ENCODE assay signal across 17 cellular contexts in the genomic region with DNA sequence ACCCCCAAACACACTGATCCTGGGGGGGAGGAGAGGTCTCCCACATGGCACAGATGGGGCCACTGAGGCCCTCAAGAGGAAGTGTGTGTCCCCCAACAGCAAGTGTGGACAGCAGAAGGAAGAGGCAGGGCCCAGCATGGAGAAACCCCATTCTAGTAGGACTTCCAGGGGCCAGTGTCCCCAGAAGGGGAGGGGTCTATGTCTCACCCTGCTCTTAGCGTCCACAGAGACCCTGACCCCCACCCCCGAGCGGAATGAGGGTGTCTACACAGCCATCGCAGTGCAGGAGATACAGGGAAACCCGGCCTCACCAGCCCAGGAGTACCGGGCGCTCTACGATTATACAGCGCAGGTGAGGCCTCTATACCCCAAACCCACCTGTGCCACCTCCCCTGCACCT. TPM values are rescaled to one million over a fixed set of nuclear protein-coding genes. Genes with fewer than 3 reads are reported as not detected.
DNase-seq lines count a peak whose midpoint lies in the region; ATAC-seq and TF ChIP-seq lines count a peak whose summit lies in the region.
"Had no signal": no experiment of that assay in that cellular context is flagged by ENCODE, and none has a peak within 500 bp of the region (broad histone marks: within the 10 kb centered on the region; RNA-seq: fewer than 3 reads in every experiment).

No MANE protein-coding gene starts in this region.

- no peak overlapping the region for H3K27ac ChIP-seq in IMR-90 (ENCODE audit: insufficient read depth, low read length)
- H3K27ac ChIP-seq: esophagus squamous epithelium, vagina had no signal

- peak overlapping the region; percentile 28 for H3K27ac Mint-ChIP-seq in activated naive CD4-positive, alpha-beta T cell treated with anti-CD3 and anti-CD28 coated beads, Interleukin-2, amount 10 ng/mL, durations not matched to agents 7 days and 5 days
- H3K27ac Mint-ChIP-seq in immature natural killer cell = peak overlapping the region in 4 of 6 donors; percentile 28 to 76 (median 58)
- peak overlapping the region; percentile 94 for H3K27ac Mint-ChIP-seq in stimulated activated effector memory CD8-positive, alpha-beta T cell treated with anti-CD3 and anti-CD28 coated beads, Interleukin-12 subunit alpha, Interleukin-12 subunit beta, amount 100 ng/mL, for 72 hours
- no peak overlapping the region for H3K27ac Mint-ChIP-seq in activated CD4-positive, alpha-beta T cell treated with anti-CD3 and anti-CD28 coated beads for 36 hours

- peaks cover 10% of the 10 kb centered on the region for H3K27me3 Mint-ChIP-seq in activated naive CD4-positive, alpha-beta T cell treated with anti-CD3 and anti-CD28 coated beads, Interleukin-2, amount 10 ng/mL, durations not matched to agents 7 days and 5 days
- peaks cover 7 to 46% (median 22%) of the 10 kb centered on the region in 3 donors for H3K27me3 Mint-ChIP-seq in immature natural killer cell (ENCODE audit: low read depth in 3 of 3)
- no peaks in the 10 kb centered on the region for H3K27me3 Mint-ChIP-seq in activated CD4-positive, alpha-beta T cell treated with anti-CD3 and anti-CD28 coated beads for 36 hours
- H3K27me3 Mint-ChIP-seq: activated CD4-positive, alpha-beta T cell treated with anti-CD3 and anti-CD28 coated beads, Interleukin-2, amount 10 ng/mL, durations not matched to agents 7 days and 5 days had no signal

- no peak overlapping the region for H2AK5ac ChIP-seq in IMR-90 (ENCODE audit: low read depth, low read length)

- H3K9me3 ChIP-seq in IMR-90 (ENCODE audit: control insufficient read depth, insufficient read depth, low read length) = no peaks in the 10 kb centered on the region
- H3K9me3 ChIP-seq: esophagus squamous epithelium, vagina had no signal

- BruUV-seq in IMR-90 (replicated peaks; lab: Mats Ljungman, UMichigan) = no TSS peak

- H3K36me3 Mint-ChIP-seq in activated naive CD4-positive, alpha-beta T cell treated with anti-CD3 and anti-CD28 coated beads, Interleukin-2, amount 10 ng/mL, durations not matched to agents 7 days and 5 days = peaks cover 80% of the 10 kb centered on the region
- H3K36me3 Mint-ChIP-seq in immature natural killer cell = peaks cover under 1 to 13% (median 1%) of the 10 kb centered on the region in 3 donors
- peaks cover 80% of the 10 kb centered on the region for H3K36me3 Mint-ChIP-seq in stimulated activated effector memory CD8-positive, alpha-beta T cell treated with anti-CD3 and anti-CD28 coated beads, Interleukin-12 subunit alpha, Interleukin-12 subunit beta, amount 100 ng/mL, for 72 hours
- H3K36me3 Mint-ChIP-seq in activated CD4-positive, alpha-beta T cell treated with anti-CD3 and anti-CD28 coated beads for 36 hours (ENCODE audit: low read depth) = peaks cover 53% of the 10 kb centered on the region

- no peak for ATAC-seq in IMR-90 (ENCODE audit: low read depth)
- ATAC-seq in stimulated activated effector memory CD8-positive, alpha-beta T cell treated with anti-CD3 and anti-CD28 coated beads, Interleukin-12 subunit alpha, Interleukin-12 subunit beta, amount 100 ng/mL, for 72 hours = no peak
- ATAC-seq in activated CD4-positive, alpha-beta T cell treated with anti-CD3 and anti-CD28 coated beads for 36 hours = no peak

- no peak overlapping the region for H2BK120ac ChIP-seq in IMR-90 (ENCODE audit: low read depth, low read length)

- H3K9me3 Mint-ChIP-seq in activated naive CD4-positive, alpha-beta T cell treated with anti-CD3 and anti-CD28 coated beads, Interleukin-2, amount 10 ng/mL, durations not matched to agents 7 days and 5 days = peaks cover 29% of the 10 kb centered on the region
- H3K9me3 Mint-ChIP-seq in immature natural killer cell = peaks cover 0 to 7% (median under 1%) of the 10 kb centered on the region in 6 donors
- H3K9me3 Mint-ChIP-seq in stimulated activated effector memory CD8-positive, alpha-beta T cell treated with anti-CD3 and anti-CD28 coated beads, Interleukin-12 subunit alpha, Interleukin-12 subunit beta, amount 100 ng/mL, for 72 hours = no peaks in the 10 kb centered on the region
- no peaks in the 10 kb centered on the region for H3K9me3 Mint-ChIP-seq in activated CD4-positive, alpha-beta T cell treated with anti-CD3 and anti-CD28 coated beads for 36 hours (ENCODE audit: low read depth)

- H2BK5ac ChIP-seq in IMR-90 (ENCODE audit: low read depth, low read length, poor library complexity, severe bottlenecking) = no peak overlapping the region

- in situ Hi-C loops in IMR-90 (cut with MboI; ENCODE audit: low sequenced_read_pairs) = no loop called here
- in situ Hi-C loops in GM13976 (cut with MboI; ENCODE audit: low sequenced_read_pairs, unreplicated experiment) = no loop called here

- 0 out of 2 replicates have a peak, but pooled peaks cover 2% of the 10 kb centered on the region for H3K4me1 ChIP-seq in IMR-90 (ENCODE audit: control insufficient read depth, insufficient read depth, low read length)

- H3K18ac ChIP-seq in IMR-90 (ENCODE audit: low read depth, low read length) = no peak overlapping the region

- H2BK15ac ChIP-seq in IMR-90 (ENCODE audit: low read depth, low read length) = no peak overlapping the region

- no peak overlapping the region for H3K4me2 ChIP-seq in IMR-90 (ENCODE audit: low read depth, low read length)
- H3K4me2 ChIP-seq: smooth muscle cell had no signal

- H3K56ac ChIP-seq in IMR-90 (ENCODE audit: extremely low read depth, insufficient read depth, low read length) = no peak overlapping the region

- intact Hi-C loops in IMR-90 (cut with micrococcal nuclease) = no loop called here
- intact Hi-C loops in activated CD4-positive, alpha-beta T cell treated with anti-CD3 and anti-CD28 coated beads for 36 hours (cut with DNase I, micrococcal nuclease) = no loop called here

- DNase-seq in activated naive CD4-positive, alpha-beta T cell treated with anti-CD3 and anti-CD28 coated beads, Interleukin-2, amount 10 ng/mL, durations not matched to agents 7 days and 5 days = no peak
- no peak for DNase-seq in activated naive CD4-positive, alpha-beta T cell treated with Interleukin-2 at 50 U/mL for 16 hours
- no peak for DNase-seq in IMR-90
- no peak for DNase-seq in immature natural killer cell
- no peak for DNase-seq in stimulated activated effector memory CD8-positive, alpha-beta T cell treated with anti-CD3 and anti-CD28 coated beads, Interleukin-12 subunit alpha, Interleukin-12 subunit beta, amount 100 ng/mL, for 72 hours (ENCODE audit: low spot score in 2 of 2)
- no peak for DNase-seq in activated CD4-positive, alpha-beta T cell treated with anti-CD3 and anti-CD28 coated beads for 36 hours
- DNase-seq in iPS-NIHi7 (ENCODE audit: extremely low spot score) = no peak
- no peak for DNase-seq in GM13976 (ENCODE audit: low spot score)
- DNase-seq: activated CD4-positive, alpha-beta T cell treated with anti-CD3 and anti-CD28 coated beads, Interleukin-2, amount 10 ng/mL, durations not matched to agents 7 days and 5 days; COR-L47; esophagus squamous epithelium; NCI-H1092; NCI-H2107; NCI-H524 treated with DMSO at 0.1 percent for 48 hours had no signal

- CTCF ChIA-PET in activated naive CD4-positive, alpha-beta T cell treated with anti-CD3 and anti-CD28 coated beads, Interleukin-2, amount 10 ng/mL, durations not matched to agents 7 days and 5 days (lab: Charles Lee) = interaction anchor here (6.9 kb wide), 1 partner anchor 60 kb away, joined by 82 read pairs; no protein-coding TSS in a partner anchor
- CTCF ChIA-PET in IMR-90 (lab: Yijun Ruan, JAX) = interaction anchor here (1.0 to 1.2 kb wide), 4 partner anchors 15 to 508 kb away, joined by 3 to 6 read pairs (median 4); no protein-coding TSS in a partner anchor
- CTCF ChIA-PET in activated CD4-positive, alpha-beta T cell treated with anti-CD3 and anti-CD28 coated beads for 36 hours (lab: Charles Lee) = interaction anchor here (0.6 to 6.7 kb wide), 19 partner anchors 10 to 1198 kb away, joined by 3 to 44 read pairs (median 3); no protein-coding TSS in a partner anchor

- no CpG with 5 or more reads among the region's 9 CpGs for WGBS in IMR-90 (ENCODE audit: extremely low coverage in 2 of 2, insufficient read length in 1 of 2), 2 experiments

- no peak overlapping the region for H4K91ac ChIP-seq in IMR-90 (ENCODE audit: insufficient read depth, low read depth, low read length)

- no peak overlapping the region for H3K14ac ChIP-seq in IMR-90 (replicated peaks; ENCODE audit: low read depth, low read length)

- no peak for TF ChIP-seq POLR2A in IMR-90 (IDR thresholded peaks at IDR 0.05; ENCODE audit: low read depth, low read length)

- H4K5ac ChIP-seq in IMR-90 (ENCODE audit: low read depth, low read length) = no peak overlapping the region

- peaks cover 3% of the 10 kb centered on the region for H3K4me1 Mint-ChIP-seq in activated naive CD4-positive, alpha-beta T cell treated with anti-CD3 and anti-CD28 coated beads, Interleukin-2, amount 10 ng/mL, durations not matched to agents 7 days and 5 days
- peaks cover 7 to 8% of the 10 kb centered on the region in 2 donors for H3K4me1 Mint-ChIP-seq in immature natural killer cell
- H3K4me1 Mint-ChIP-seq in stimulated activated effector memory CD8-positive, alpha-beta T cell treated with anti-CD3 and anti-CD28 coated beads, Interleukin-12 subunit alpha, Interleukin-12 subunit beta, amount 100 ng/mL, for 72 hours = peaks cover 32% of the 10 kb centered on the region
- no peaks in the 10 kb centered on the region for H3K4me1 Mint-ChIP-seq in activated CD4-positive, alpha-beta T cell treated with anti-CD3 and anti-CD28 coated beads for 36 hours

- no peak overlapping the region for H2BK20ac ChIP-seq in IMR-90 (ENCODE audit: low read depth, low read length)

- H3K9me1 ChIP-seq in IMR-90 (ENCODE audit: insufficient read depth, low read length) = peaks cover 8% of the 10 kb centered on the region

- dilution Hi-C loops in IMR-90 (cut with HindIII; ENCODE audit: low sequenced_read_pairs, unreplicated experiment) = no loop called here

- TF ChIP-seq CTCF in IMR-90 (conservative IDR thresholded peaks at IDR 0.05; ENCODE audit: low read depth, low read length) = no peak
- no peak for TF ChIP-seq CTCF in GM13976 (IDR thresholded peaks at IDR 0.05; ENCODE audit: borderline replicate concordance, control extremely low read depth, extremely low read depth, insufficient read depth, missing control alignments)

- H4K8ac ChIP-seq in IMR-90 (ENCODE audit: low read depth in 2 of 2, low read length in 2 of 2) = no peak overlapping the region

- no peak overlapping the region for H3K4me3 ChIP-seq in IMR-90 (ENCODE audit: insufficient read depth, low read depth, low read length)
- H3K4me3 ChIP-seq: dorsolateral prefrontal cortex, esophagus squamous epithelium, smooth muscle cell, vagina had no signal

- POLR2A ChIA-PET in IMR-90 (lab: Charles Lee; ENCODE audit: unreplicated experiment) = no interaction called here
- POLR2A ChIA-PET in activated CD4-positive, alpha-beta T cell treated with anti-CD3 and anti-CD28 coated beads for 36 hours (lab: Charles Lee) = interaction anchor here (0.9 kb wide), 1 partner anchor 37 kb away, joined by 3 read pairs; no protein-coding TSS in a partner anchor

- no peaks in the 10 kb centered on the region for H3K27me3 ChIP-seq in IMR-90 (ENCODE audit: control insufficient read depth, insufficient read depth, low read length)
- H3K27me3 ChIP-seq: dorsolateral prefrontal cortex, vagina had no signal

- H3K79me1 ChIP-seq in IMR-90 (ENCODE audit: low read depth in 1 of 2, low read length in 2 of 2) = peaks cover 0 to 14% of the 10 kb centered on the region in 2 experiments; a peak in 1 of 4 replicates

- TF ChIP-seq RAD21 in IMR-90 (IDR thresholded peaks at IDR 0.05; ENCODE audit: low read length) = no peak

- H3K4me3 Mint-ChIP-seq in activated naive CD4-positive, alpha-beta T cell treated with anti-CD3 and anti-CD28 coated beads, Interleukin-2, amount 10 ng/mL, durations not matched to agents 7 days and 5 days = no peak overlapping the region
- H3K4me3 Mint-ChIP-seq in immature natural killer cell = no peak overlapping the region
- no peak overlapping the region for H3K4me3 Mint-ChIP-seq in stimulated activated effector memory CD8-positive, alpha-beta T cell treated with anti-CD3 and anti-CD28 coated beads, Interleukin-12 subunit alpha, Interleukin-12 subunit beta, amount 100 ng/mL, for 72 hours
- no peak overlapping the region for H3K4me3 Mint-ChIP-seq in activated CD4-positive, alpha-beta T cell treated with anti-CD3 and anti-CD28 coated beads for 36 hours
- H3K4me3 Mint-ChIP-seq: activated CD4-positive, alpha-beta T cell treated with anti-CD3 and anti-CD28 coated beads, Interleukin-2, amount 10 ng/mL, durations not matched to agents 7 days and 5 days had no signal

- no peak overlapping the region for H3K4ac ChIP-seq in IMR-90 (ENCODE audit: low read depth, low read length)

- H3K23ac ChIP-seq in IMR-90 (ENCODE audit: low read depth, low read length) = no peak overlapping the region

- H3K9ac ChIP-seq in IMR-90 (ENCODE audit: low read depth, low read length) = no peak overlapping the region

- H2AFZ ChIP-seq in IMR-90 (replicated peaks; ENCODE audit: low read length, poor library complexity) = no peak overlapping the region

- H3K36me3 ChIP-seq in IMR-90 (ENCODE audit: control insufficient read depth, insufficient read depth, low read length) = peaks cover 8% of the 10 kb centered on the region
- H3K36me3 ChIP-seq: vagina had no signal

- H2AK9ac ChIP-seq in IMR-90 (replicated peaks; ENCODE audit: low read depth, low read length, poor library complexity) = peak overlapping the region; percentile 5

- H4K20me1 ChIP-seq in IMR-90 (ENCODE audit: insufficient read depth, low read length) = peaks cover 4% of the 10 kb centered on the region; the same call in 1 of the 2 replicates

RNA-seq across cellular contexts. Expression of gene TSPAN3, which starts 35.3 kb away (rescaled TPM):
- total RNA-seq in IMR-90 (2012; rRNA removed) = 255 and 295 TPM in 2 replicates
- polyA plus RNA-seq in IMR-90 (2012; rRNA removed) = 221 and 270 TPM in 2 replicates
- polyA plus RNA-seq in IMR-90 (2012; cell fraction: cytosol; rRNA removed) = 200 and 257 TPM in 2 replicates
- 60.8 and 158 TPM in 2 replicates for polyA plus RNA-seq in IMR-90 (2012; cell fraction: nucleus; rRNA removed; ENCODE audit: low replicate concordance)
- polyA plus RNA-seq in immature natural killer cell = 100 to 1,000 TPM in 2 of 3 donors, 10 to 100 TPM in 1; 96.3 to 145 (median 105) TPM
- 10 to 100 TPM; 26.2 to 28.4 TPM for total RNA-seq in activated CD4-positive, alpha-beta T cell treated with anti-CD3 and anti-CD28 coated beads for 36 hours

RNA-seq across cellular contexts. Expression of gene PSTPIP1, which starts 40.7 kb away (rescaled TPM):
- total RNA-seq in IMR-90 (2012; rRNA removed) = 0.36 and 0.56 TPM in 2 replicates
- polyA plus RNA-seq in IMR-90 (2012; rRNA removed) = 0.83 and 1.1 TPM in 2 replicates
- 0.74 and 0.75 TPM in 2 replicates for polyA plus RNA-seq in IMR-90 (2012; cell fraction: cytosol; rRNA removed)
- polyA plus RNA-seq in IMR-90 (2012; cell fraction: nucleus; rRNA removed; ENCODE audit: low replicate concordance) = 1.0 and 3.2 TPM in 2 replicates
- polyA plus RNA-seq in immature natural killer cell = 100 to 1,000 TPM in 1 of 3 donors, 10 to 100 TPM in 2; 84.4 to 127 (median 99.3) TPM
- 100 to 1,000 TPM; 100 to 125 TPM for total RNA-seq in activated CD4-positive, alpha-beta T cell treated with anti-CD3 and anti-CD28 coated beads for 36 hours
- total RNA-seq: smooth muscle cell had no signal

Comparison
In these comparisons a context has a peak if more than half of its experiments do, and no peak if none do; other contexts are left out.
1. RNA of gene PSTPIP1, which starts 40.7 kb away (total RNA-seq): 100 to 125 TPM in activated CD4-positive, alpha-beta T cell treated with anti-CD3 and anti-CD28 coated beads for 36 hours; 0.36 to 0.56 TPM in IMR-90; every median in the first group is over 10 times any median in the second.